8 cellular contexts compared by ENCODE assay signal in genomic region chr12:13864081-13864673, GRCh38.
A peak's percentile ranks its signal among the peaks of the same experiment; 100 is the strongest.
DNase-seq lines count a peak whose midpoint lies in the region; ATAC-seq and TF ChIP-seq lines count a peak whose summit lies in the region.

No MANE protein-coding gene starts in this region.

- H3K4me3 ChIP-seq in fibroblast of pulmonary artery (replicated peaks; ENCODE audit: low read depth, low read length) = no peak overlapping the region
- no peak overlapping the region for H3K4me3 ChIP-seq in neural cell (ENCODE audit: low read length)
- H3K4me3 ChIP-seq in thoracic aorta = no peak overlapping the region

- ATAC-seq in GM19467 (IDR thresholded peaks at IDR 0.05; ENCODE audit: unreplicated experiment) (peak; percentile 97), HG03571 (IDR thresholded peaks at IDR 0.05; ENCODE audit: unreplicated experiment) (peak; percentile 82), thoracic aorta (ENCODE audit: insufficient number of reproducible peaks, low FRiP score, low read depth) (no peak)
- ATAC-seq in activated CD8-positive, alpha-beta memory T cell treated with anti-CD3 and anti-CD28 coated beads, Interleukin-2, amount 10 ng/mL, durations not matched to agents 7 days and 5 days = peak; percentile 65

- H4K20me1 ChIP-seq in neural cell (ENCODE audit: insufficient read depth) = no peaks in the 10 kb centered on the region

- H2AFZ ChIP-seq in neural cell (ENCODE audit: low read depth, low read length) = no peak overlapping the region

- H3K9me2 ChIP-seq in neural cell (ENCODE audit: insufficient read depth, low read length) = no peaks in the 10 kb centered on the region

- no peaks in the 10 kb centered on the region for H3K9me3 Mint-ChIP-seq in activated CD8-positive, alpha-beta memory T cell treated with anti-CD3 and anti-CD28 coated beads, Interleukin-2, amount 10 ng/mL, durations not matched to agents 7 days and 5 days (ENCODE audit: low read depth)

- peak; percentile 75 for TF ChIP-seq RAD21 in neural cell (conservative IDR thresholded peaks at IDR 0.05)

- H3K27ac ChIP-seq in neural cell (ENCODE audit: low read length) = peak overlapping the region; percentile 27
- H3K27ac ChIP-seq in thoracic aorta = no peak overlapping the region

- H3K36me3 ChIP-seq in neural cell (ENCODE audit: insufficient read depth, low read length) (no peaks in the 10 kb centered on the region), thoracic aorta (no peaks in the 10 kb centered on the region)

- no peaks in the 10 kb centered on the region for H3K4me1 ChIP-seq in thoracic aorta (ENCODE audit: control insufficient read depth in 1 of 2, low read depth in 2 of 2)

- CTCF ChIA-PET in activated CD8-positive, alpha-beta memory T cell treated with anti-CD3 and anti-CD28 coated beads, Interleukin-2, amount 10 ng/mL, durations not matched to agents 7 days and 5 days (lab: Charles Lee) = interaction anchor here (1.0 to 2.0 kb wide), 5 partner anchors 13 to 304 kb away, joined by 3 to 9 read pairs (median 4); no protein-coding TSS in a partner anchor

- no peaks in the 10 kb centered on the region for H3F3A ChIP-seq in neural cell (ENCODE audit: insufficient read depth, low read length, poor library complexity, severe bottlenecking)

- H3K27me3 Mint-ChIP-seq in activated CD8-positive, alpha-beta memory T cell treated with anti-CD3 and anti-CD28 coated beads, Interleukin-2, amount 10 ng/mL, durations not matched to agents 7 days and 5 days = peaks cover 16% of the 10 kb centered on the region

- no peaks in the 10 kb centered on the region for H3K4me1 Mint-ChIP-seq in activated CD8-positive, alpha-beta memory T cell treated with anti-CD3 and anti-CD28 coated beads, Interleukin-2, amount 10 ng/mL, durations not matched to agents 7 days and 5 days

- H3K9ac ChIP-seq in neural cell (ENCODE audit: low read length) = no peak overlapping the region

- H3K27me3 ChIP-seq in neural cell (ENCODE audit: insufficient read depth, low read depth, low read length) (no peaks in the 10 kb centered on the region), thoracic aorta (replicated peaks; ENCODE audit: insufficient read depth) (no peaks in the 10 kb centered on the region)

- H3K4me3 Mint-ChIP-seq in activated CD8-positive, alpha-beta memory T cell treated with anti-CD3 and anti-CD28 coated beads, Interleukin-2, amount 10 ng/mL, durations not matched to agents 7 days and 5 days = no peak overlapping the region

- H3K79me2 ChIP-seq in neural cell (replicated peaks; ENCODE audit: insufficient read depth, low read length) = no peaks in the 10 kb centered on the region

- DNase-seq in COLO829 (ENCODE audit: low spot score) (peak; percentile 62), NCI-H69 (lab: John Stamatoyannopoulos, UW) (peak; percentile 68), fibroblast of pulmonary artery (ENCODE audit: low read depth) (peak; percentile 73), thoracic aorta (ENCODE audit: low spot score) (no peak)
- peak; percentile 66 for DNase-seq in activated CD8-positive, alpha-beta memory T cell treated with anti-CD3 and anti-CD28 coated beads, Interleukin-2, amount 10 ng/mL, durations not matched to agents 7 days and 5 days

- TF ChIP-seq EP300 in neural cell (conservative IDR thresholded peaks at IDR 0.05; ENCODE audit: poor library complexity, severe bottlenecking) = no peak

- no peaks in the 10 kb centered on the region for H3K36me3 Mint-ChIP-seq in activated CD8-positive, alpha-beta memory T cell treated with anti-CD3 and anti-CD28 coated beads, Interleukin-2, amount 10 ng/mL, durations not matched to agents 7 days and 5 days

- H3K9me3 ChIP-seq in neural cell (ENCODE audit: low read length) (no peaks in the 10 kb centered on the region), thoracic aorta (no peaks in the 10 kb centered on the region)

- TF ChIP-seq CTCF in fibroblast of pulmonary artery (IDR thresholded peaks at IDR 0.05; ENCODE audit: low read length, missing control alignments) (peak; percentile 98), neural cell (IDR thresholded peaks at IDR 0.05; ENCODE audit: poor library complexity, severe bottlenecking) (peak; percentile 88), thoracic aorta (IDR thresholded peaks at IDR 0.05) (peak; percentile 62)

- no peak overlapping the region for H3K4me2 ChIP-seq in neural cell (ENCODE audit: low read length)

- H3K27ac Mint-ChIP-seq in activated CD8-positive, alpha-beta memory T cell treated with anti-CD3 and anti-CD28 coated beads, Interleukin-2, amount 10 ng/mL, durations not matched to agents 7 days and 5 days = no peak overlapping the region

TF ChIP-seq in neural cell, 6 proteins besides CTCF, POLR2A, EP300 and RAD21:
- peak; percentile 80 for TF ChIP-seq SMC3 (conservative IDR thresholded peaks at IDR 0.05; ENCODE audit: poor library complexity)
- TF ChIP-seq MXI1 (conservative IDR thresholded peaks at IDR 0.05; ENCODE audit: poor library complexity, severe bottlenecking) = peak; percentile 37
- TF ChIP-seq POLR2AphosphoS5 (IDR thresholded peaks at IDR 0.05) = no peak
